In genomic region chr14:79730911-79731310, GRCh38 we compare ENCODE assay signal across 1 cellular context.
TF ChIP-seq lines count a peak whose summit lies in the region.

No MANE protein-coding gene starts in this region.

TF ChIP-seq in GM23338, 12 proteins besides CTCF, POLR2A, EP300 and RAD21 (continued from another document):
- TF ChIP-seq ZNF462 (CRISPR knock-in tag; IDR thresholded peaks at IDR 0.05) (no peak), CREB1 (CRISPR knock-in tag; IDR thresholded peaks at IDR 0.05; ENCODE audit: low read depth) (no peak), REST (IDR thresholded peaks at IDR 0.05; ENCODE audit: unreplicated experiment) (no peak), ZNF114 (CRISPR knock-in tag; IDR thresholded peaks at IDR 0.05) (no peak), NANOG (IDR thresholded peaks at IDR 0.05; ENCODE audit: borderline replicate concordance) (no peak), JUNB (IDR thresholded peaks at IDR 0.05; ENCODE audit: unreplicated experiment) (no peak), ETS1 (IDR thresholded peaks at IDR 0.05) (no peak), EZH2phosphoT487 (IDR thresholded peaks at IDR 0.05; ENCODE audit: unreplicated experiment) (no peak), STAT1 (IDR thresholded peaks at IDR 0.05; ENCODE audit: unreplicated experiment) (no peak), ZNF331 (CRISPR knock-in tag; IDR thresholded peaks at IDR 0.05; ENCODE audit: low read depth) (no peak)
